In the genomic region with DNA sequence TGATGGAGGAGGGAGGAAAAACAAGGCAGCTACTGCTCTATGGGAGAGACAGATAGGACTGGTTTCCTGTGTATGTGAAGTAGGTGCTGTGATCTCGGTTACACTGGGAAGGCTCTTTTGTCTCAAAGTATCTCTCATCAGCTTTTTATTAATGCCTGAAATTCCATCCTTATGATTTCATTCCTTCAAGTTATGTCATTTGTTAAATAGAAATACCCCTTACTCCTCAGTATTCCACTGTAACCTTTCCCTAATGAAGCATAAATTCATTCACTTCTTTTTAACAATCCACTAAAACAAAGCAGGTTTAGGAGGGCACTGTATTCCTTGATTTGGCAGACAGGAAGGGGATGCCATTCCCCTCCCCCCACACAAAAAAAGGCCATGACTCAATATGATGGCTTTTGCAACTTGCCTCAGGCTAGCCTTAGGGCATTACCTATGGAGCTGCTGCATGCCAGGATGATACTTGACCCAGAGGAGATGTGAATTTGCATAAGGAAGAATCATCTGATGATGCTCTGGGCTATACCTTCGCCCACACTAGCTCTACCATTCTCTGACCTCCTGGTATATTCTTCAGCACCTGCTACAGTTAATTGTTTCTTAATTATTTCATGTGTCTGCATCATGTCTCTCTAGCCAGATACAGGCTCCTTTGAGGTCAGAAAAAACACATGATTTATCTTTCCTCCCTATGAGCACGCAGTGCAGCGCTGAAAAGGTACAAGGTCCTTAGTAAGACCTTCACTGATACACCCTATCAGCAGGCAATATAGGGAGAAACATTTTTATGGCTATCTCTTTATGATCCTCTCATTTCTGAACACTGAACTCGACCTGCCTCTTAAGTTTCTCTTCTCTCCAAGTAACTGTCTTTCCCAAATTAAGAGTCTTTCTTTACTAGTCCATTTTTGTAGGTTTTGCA, we compare ENCODE assay signal across 1 cellular context.
TF ChIP-seq lines count a peak whose summit lies in the region.

No MANE protein-coding gene starts in this region.

TF ChIP-seq in IMR-90, 13 proteins besides CTCF, POLR2A, EP300 and RAD21 (continued from another document):
- TF ChIP-seq CEBPB (IDR thresholded peaks at IDR 0.05; ENCODE audit: low read depth, low read length) (peak; percentile 72), CHD1 (IDR thresholded peaks at IDR 0.05; ENCODE audit: low read depth, low read length) (no peak)
